Comparison of ENCODE assay signal across 1 cellular context in the genomic region with DNA sequence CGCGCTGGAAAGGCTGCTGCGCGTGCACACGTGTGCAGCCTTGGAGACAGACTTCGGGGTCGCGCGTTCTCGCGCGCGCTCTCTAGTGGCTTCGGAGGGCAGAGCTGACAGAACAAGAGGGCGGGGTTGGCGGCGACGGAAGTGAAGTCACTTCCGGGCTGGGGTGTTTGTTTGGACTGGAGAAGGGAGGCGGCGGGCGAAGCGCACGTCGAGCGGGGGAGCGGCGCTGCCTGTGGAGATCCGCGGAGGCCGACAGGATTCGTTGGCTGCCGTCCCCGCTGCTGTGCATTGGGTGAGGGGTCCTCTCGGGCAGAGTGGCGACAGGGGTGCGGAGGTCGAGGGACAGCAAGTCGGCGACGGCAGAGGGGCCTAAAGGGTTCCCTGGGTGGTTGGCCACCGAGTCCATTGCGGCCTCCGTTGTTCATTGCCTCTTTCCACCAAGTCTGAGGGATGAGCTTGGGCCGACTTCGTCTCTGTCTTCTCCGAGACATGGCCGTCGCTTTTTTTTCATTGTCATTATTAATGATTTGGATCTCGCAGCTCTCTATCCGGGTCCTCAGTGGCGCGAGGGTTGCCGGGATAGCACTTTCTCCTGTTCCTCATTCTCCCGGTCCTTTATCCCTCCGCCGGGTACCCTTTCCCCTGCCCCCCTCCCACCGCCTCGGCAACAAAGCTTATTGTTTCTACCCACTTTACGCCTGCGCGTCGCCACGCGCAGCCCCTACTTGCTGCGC.
TF ChIP-seq lines count a peak whose summit lies in the region.

A gene with protein sequence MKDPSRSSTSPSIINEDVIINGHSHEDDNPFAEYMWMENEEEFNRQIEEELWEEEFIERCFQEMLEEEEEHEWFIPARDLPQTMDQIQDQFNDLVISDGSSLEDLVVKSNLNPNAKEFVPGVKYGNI (plus strand): TSS at position 166 of the 734 bp plus-strand sequence. CDS start 21,931 bp downstream, outside the sequence.

TF ChIP-seq in A549, 52 proteins besides CTCF, POLR2A, EP300 and RAD21 (continued from another document):
- TF ChIP-seq, protein P1, sequence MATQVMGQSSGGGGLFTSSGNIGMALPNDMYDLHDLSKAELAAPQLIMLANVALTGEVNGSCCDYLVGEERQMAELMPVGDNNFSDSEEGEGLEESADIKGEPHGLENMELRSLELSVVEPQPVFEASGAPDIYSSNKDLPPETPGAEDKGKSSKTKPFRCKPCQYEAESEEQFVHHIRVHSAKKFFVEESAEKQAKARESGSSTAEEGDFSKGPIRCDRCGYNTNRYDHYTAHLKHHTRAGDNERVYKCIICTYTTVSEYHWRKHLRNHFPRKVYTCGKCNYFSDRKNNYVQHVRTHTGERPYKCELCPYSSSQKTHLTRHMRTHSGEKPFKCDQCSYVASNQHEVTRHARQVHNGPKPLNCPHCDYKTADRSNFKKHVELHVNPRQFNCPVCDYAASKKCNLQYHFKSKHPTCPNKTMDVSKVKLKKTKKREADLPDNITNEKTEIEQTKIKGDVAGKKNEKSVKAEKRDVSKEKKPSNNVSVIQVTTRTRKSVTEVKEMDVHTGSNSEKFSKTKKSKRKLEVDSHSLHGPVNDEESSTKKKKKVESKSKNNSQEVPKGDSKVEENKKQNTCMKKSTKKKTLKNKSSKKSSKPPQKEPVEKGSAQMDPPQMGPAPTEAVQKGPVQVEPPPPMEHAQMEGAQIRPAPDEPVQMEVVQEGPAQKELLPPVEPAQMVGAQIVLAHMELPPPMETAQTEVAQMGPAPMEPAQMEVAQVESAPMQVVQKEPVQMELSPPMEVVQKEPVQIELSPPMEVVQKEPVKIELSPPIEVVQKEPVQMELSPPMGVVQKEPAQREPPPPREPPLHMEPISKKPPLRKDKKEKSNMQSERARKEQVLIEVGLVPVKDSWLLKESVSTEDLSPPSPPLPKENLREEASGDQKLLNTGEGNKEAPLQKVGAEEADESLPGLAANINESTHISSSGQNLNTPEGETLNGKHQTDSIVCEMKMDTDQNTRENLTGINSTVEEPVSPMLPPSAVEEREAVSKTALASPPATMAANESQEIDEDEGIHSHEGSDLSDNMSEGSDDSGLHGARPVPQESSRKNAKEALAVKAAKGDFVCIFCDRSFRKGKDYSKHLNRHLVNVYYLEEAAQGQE (IDR thresholded peaks at IDR 0.05): no peak; the same call in 1 of the 2 replicates
- TF ChIP-seq, protein P2, sequence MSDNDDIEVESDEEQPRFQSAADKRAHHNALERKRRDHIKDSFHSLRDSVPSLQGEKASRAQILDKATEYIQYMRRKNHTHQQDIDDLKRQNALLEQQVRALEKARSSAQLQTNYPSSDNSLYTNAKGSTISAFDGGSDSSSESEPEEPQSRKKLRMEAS (IDR thresholded peaks at IDR 0.05): peak; percentile 93
